8 cellular contexts compared by ENCODE assay signal in genomic region chr10:99619090-99619800, GRCh38. TPM values are rescaled to one million over a fixed set of nuclear protein-coding genes. Genes with fewer than 3 reads are reported as not detected.
DNase-seq lines count a peak whose midpoint lies in the region; ATAC-seq and TF ChIP-seq lines count a peak whose summit lies in the region.

No MANE protein-coding gene starts in this region.

- H3K27me3 ChIP-seq in endodermal cell (ENCODE audit: control insufficient read depth, insufficient read depth, low read length, poor library complexity, severe bottlenecking) (no peaks in the 10 kb centered on the region), neural progenitor cell (no peaks in the 10 kb centered on the region)

- H3K9me3 ChIP-seq in endodermal cell (ENCODE audit: control insufficient read depth, low read length), result no peaks in the 10 kb centered on the region
- H3K9me3 ChIP-seq in neural progenitor cell (ENCODE audit: low read depth), result no peaks in the 10 kb centered on the region

- peaks cover 42% of the 10 kb centered on the region for H3K4me1 Mint-ChIP-seq in activated CD4-positive, alpha-beta T cell treated with anti-CD3 and anti-CD28 coated beads, Interleukin-2, amount 10 ng/mL, durations not matched to agents 24 days and 14 days
- H3K4me1 Mint-ChIP-seq in endodermal cell (peaks cover 28% of the 10 kb centered on the region), neural progenitor cell (peaks cover 20% of the 10 kb centered on the region)

- no peaks in the 10 kb centered on the region for H3K9me3 Mint-ChIP-seq in activated CD4-positive, alpha-beta T cell treated with anti-CD3 and anti-CD28 coated beads, Interleukin-2, amount 10 ng/mL, durations not matched to agents 24 days and 14 days
- H3K9me3 Mint-ChIP-seq in endodermal cell (no peaks in the 10 kb centered on the region), neural progenitor cell (no peaks in the 10 kb centered on the region)

- H3K36me3 ChIP-seq in endodermal cell (ENCODE audit: control insufficient read depth, insufficient read depth, low read length) (no peaks in the 10 kb centered on the region), neural progenitor cell (no peaks in the 10 kb centered on the region)

- no peak overlapping the region for H2AFZ ChIP-seq in neural progenitor cell (replicated peaks)

- H3K4me3 Mint-ChIP-seq in activated CD4-positive, alpha-beta T cell treated with anti-CD3 and anti-CD28 coated beads, Interleukin-2, amount 10 ng/mL, durations not matched to agents 24 days and 14 days, result peak overlapping the region; percentile 90
- H3K4me3 Mint-ChIP-seq in endodermal cell (peak overlapping the region; percentile 73), neural progenitor cell (peak overlapping the region; percentile 87)

- peak overlapping the region; percentile 95 for H3K4me3 ChIP-seq in endodermal cell (ENCODE audit: low read length)
- H3K4me3 ChIP-seq in neural progenitor cell, result peak overlapping the region; percentile 82

- TF ChIP-seq CTCF in endodermal cell (conservative IDR thresholded peaks at IDR 0.05) (no peak), neural progenitor cell (IDR thresholded peaks at IDR 0.05) (no peak)

- peak overlapping the region; percentile 82 for H3K4me2 ChIP-seq in neural progenitor cell

- intact Hi-C loops in activated CD4-positive, alpha-beta T cell treated with anti-CD3 and anti-CD28 coated beads, Interleukin-2, amount 10 ng/mL, durations not matched to agents 24 days and 14 days (cut with micrococcal nuclease), result loop anchor here (1.0 to 10.0 kb wide), 2 partner anchors 113 to 1484 kb away; partner anchors contain the start of genes COX15, CUTC and R3HCC1L

- H3K27me3 Mint-ChIP-seq in activated CD4-positive, alpha-beta T cell treated with anti-CD3 and anti-CD28 coated beads, Interleukin-2, amount 10 ng/mL, durations not matched to agents 24 days and 14 days, result no peaks in the 10 kb centered on the region
- H3K27me3 Mint-ChIP-seq in endodermal cell (ENCODE audit: insufficient read depth), result peaks cover 10% of the 10 kb centered on the region
- H3K27me3 Mint-ChIP-seq in neural progenitor cell (ENCODE audit: insufficient read depth, low read depth), result peaks cover 2% of the 10 kb centered on the region

- WGBS in endodermal cell (ENCODE audit: insufficient coverage in 1 of 2, insufficient read length in 1 of 2), 2 experiments, result 25 to 28% methylated on average over 7 to 9 of the region's 9 CpGs

- DNase-seq in activated CD4-positive, alpha-beta T cell treated with anti-CD3 and anti-CD28 coated beads, Interleukin-2, amount 10 ng/mL, durations not matched to agents 24 days and 14 days, result peak; percentile 75
- DNase-seq in activated CD4-positive, alpha-beta T cell treated with anti-CD3 and anti-CD28 coated beads for 4 hours, result no peak
- peak; percentile 34 for DNase-seq in RKO (ENCODE audit: low spot score)
- no peak for DNase-seq in endodermal cell
- DNase-seq in neural progenitor cell (ENCODE audit: low spot score), result peak; percentile 21
- DNase-seq in NCI-H1105 (lab: John Stamatoyannopoulos, UW), result no peak

- peaks cover 28% of the 10 kb centered on the region for H4K20me1 ChIP-seq in neural progenitor cell (ENCODE audit: low read depth)

- H3K27ac Mint-ChIP-seq in activated CD4-positive, alpha-beta T cell treated with anti-CD3 and anti-CD28 coated beads, Interleukin-2, amount 10 ng/mL, durations not matched to agents 24 days and 14 days, result peak overlapping the region; percentile 82
- H3K27ac Mint-ChIP-seq in endodermal cell, result no peak overlapping the region
- H3K27ac Mint-ChIP-seq in neural progenitor cell, result no peak overlapping the region

- no peak for ATAC-seq in GM21529 (IDR thresholded peaks at IDR 0.05; ENCODE audit: unreplicated experiment)
- no peak for ATAC-seq in activated CD4-positive, CD25-positive, alpha-beta regulatory T cell treated with anti-CD3 and anti-CD28 coated beads, Interleukin-2, amount 50 U/mL, for 24 hours

- H3K36me3 Mint-ChIP-seq in activated CD4-positive, alpha-beta T cell treated with anti-CD3 and anti-CD28 coated beads, Interleukin-2, amount 10 ng/mL, durations not matched to agents 24 days and 14 days (ENCODE audit: low read depth), result peaks cover 24% of the 10 kb centered on the region
- H3K36me3 Mint-ChIP-seq in endodermal cell (ENCODE audit: low read depth) (no peaks in the 10 kb centered on the region), neural progenitor cell (peaks cover 1% of the 10 kb centered on the region)

- H3K27ac ChIP-seq in endodermal cell (ENCODE audit: low read depth, low read length), result no peak overlapping the region
- H3K27ac ChIP-seq in neural progenitor cell, result no peak overlapping the region

- peak overlapping the region; percentile 54 for H3K9ac ChIP-seq in endodermal cell (ENCODE audit: extremely low read depth, low read length, poor library complexity, severe bottlenecking)
- H3K9ac ChIP-seq in neural progenitor cell, result peak overlapping the region; percentile 63

- H3K4me1 ChIP-seq in endodermal cell (ENCODE audit: control insufficient read depth, insufficient read depth, low read length), result peaks cover 3% of the 10 kb centered on the region
- H3K4me1 ChIP-seq in neural progenitor cell, result peaks cover 18% of the 10 kb centered on the region

- H3K79me2 ChIP-seq in neural progenitor cell (ENCODE audit: low read depth), result peaks cover 34% of the 10 kb centered on the region

- peaks cover 23% of the 10 kb centered on the region for H3F3A ChIP-seq in neural progenitor cell (ENCODE audit: low read depth)

RNA-seq across cellular contexts. Expression of gene SLC25A28, which starts 1.0 kb away (rescaled TPM):
- 55.8 and 61.2 TPM in 2 replicates for total RNA-seq in activated CD4-positive, alpha-beta T cell treated with anti-CD3 and anti-CD28 coated beads, Interleukin-2, amount 10 ng/mL, durations not matched to agents 24 days and 14 days
- total RNA-seq in endodermal cell (10 to 100 TPM; 20.4 to 30.0 TPM), neural progenitor cell (ENCODE audit: low replicate concordance) (12.4 and 15.3 TPM in 2 replicates)
- 38.9 TPM for polyA plus RNA-seq in endodermal cell (2013, experiment 1 of 2)
- polyA plus RNA-seq in endodermal cell (2013, experiment 2 of 2), result 37.1 TPM

RNA-seq across cellular contexts. Expression of gene ENTPD7, which starts 40.1 kb away (rescaled TPM):
- total RNA-seq in activated CD4-positive, alpha-beta T cell treated with anti-CD3 and anti-CD28 coated beads, Interleukin-2, amount 10 ng/mL, durations not matched to agents 24 days and 14 days, result 8.2 and 8.3 TPM in 2 replicates
- total RNA-seq in endodermal cell, result 10 to 100 TPM; 23.8 to 26.4 TPM
- 9.7 TPM for polyA plus RNA-seq in endodermal cell (2013, experiment 1 of 2)
- 9.8 TPM for polyA plus RNA-seq in endodermal cell (2013, experiment 2 of 2)
- total RNA-seq in neural progenitor cell (ENCODE audit: low replicate concordance), result 7.2 and 10.2 TPM in 2 replicates

Comparison
In these comparisons a context has a peak if more than half of its experiments do, and no peak if none do; other contexts are left out.
1. DNase-seq: peak in activated CD4-positive, alpha-beta T cell treated with anti-CD3 and anti-CD28 coated beads, Interleukin-2, amount 10 ng/mL, durations not matched to agents 24 days and 14 days (single experiment), RKO (single experiment) and neural progenitor cell (single experiment); none in activated CD4-positive, alpha-beta T cell treated with anti-CD3 and anti-CD28 coated beads for 4 hours (0 of 2), endodermal cell (single experiment) and NCI-H1105 (single experiment).
2. Peak in every context shown above with its lines, with median percentiles within 50 percentile points of each other: H3K4me3 Mint-ChIP-seq.